Comparison of ENCODE assay signal across 8 cellular contexts in the genomic region with DNA sequence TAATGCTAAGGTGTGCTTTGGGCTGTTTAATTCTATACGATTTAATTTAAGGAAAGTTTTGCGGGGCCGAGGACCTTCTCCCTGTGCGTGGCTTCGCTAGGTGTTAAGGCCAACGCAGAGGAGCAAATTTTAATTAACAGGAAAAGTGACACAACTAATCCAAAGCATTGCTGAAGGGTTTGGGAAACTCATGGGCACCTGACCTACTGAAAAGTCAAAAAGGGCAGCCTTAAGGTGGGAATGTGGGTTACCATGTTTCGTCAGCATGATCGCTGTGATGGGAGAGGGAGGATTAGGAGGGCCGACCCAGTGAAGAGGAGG. TPM values are rescaled to one million over a fixed set of nuclear protein-coding genes. Genes with fewer than 3 reads are reported as not detected.
DNase-seq lines count a peak whose midpoint lies in the region; ATAC-seq, FAIRE-seq and TF ChIP-seq lines count a peak whose summit lies in the region.

No MANE protein-coding gene starts in this region.

- H3K4me3 ChIP-seq in PC-3 (ENCODE audit: low read length) (peak overlapping the region; percentile 79), endothelial cell of umbilical vein (replicated peaks in 1 of 3; ENCODE audit: insufficient read depth in 1 of 3, low read depth in 1 of 3, low read length in 3 of 3) (peak overlapping the region; percentile 49 to 92 (median 78))

- TF ChIP-seq CTCF in Calu3 (IDR thresholded peaks at IDR 0.05; ENCODE audit: unreplicated experiment) = no peak
- TF ChIP-seq CTCF in PC-3 (conservative IDR thresholded peaks at IDR 0.05; ENCODE audit: low read depth, low read length) = no peak
- no peak for TF ChIP-seq CTCF in endothelial cell of umbilical vein (IDR thresholded peaks at IDR 0.05; ENCODE audit: extremely low read depth in 1 of 2, insufficient read depth in 1 of 2, low read depth in 1 of 2, low read length in 2 of 2)
- no peak for TF ChIP-seq CTCF in osteocyte (IDR thresholded peaks at IDR 0.05)
- no peak for TF ChIP-seq CTCF in GM10266 (IDR thresholded peaks at IDR 0.05; ENCODE audit: control insufficient read depth, insufficient read depth, low read depth, missing control alignments)

- no peaks in the 10 kb centered on the region for H3K9me3 ChIP-seq in PC-3 (ENCODE audit: low read length)
- H3K9me3 ChIP-seq in endothelial cell of umbilical vein (replicated peaks; ENCODE audit: control insufficient read depth, insufficient read depth, low read length) = no peaks in the 10 kb centered on the region

- H3K36me3 Mint-ChIP-seq in Calu3 (ENCODE audit: insufficient read depth, unreplicated experiment) (peaks cover 54% of the 10 kb centered on the region), osteocyte (ENCODE audit: unreplicated experiment) (peaks cover 18% of the 10 kb centered on the region)

- no peak for FAIRE-seq in endothelial cell of umbilical vein (lab: Jason Lieb, UNC)

- no peaks in the 10 kb centered on the region for H3K9me2 ChIP-seq in PC-3 (replicated peaks; ENCODE audit: low read length)

- H3K9me3 Mint-ChIP-seq in Calu3 (ENCODE audit: low read depth, unreplicated experiment) = no peaks in the 10 kb centered on the region
- H3K9me3 Mint-ChIP-seq in osteocyte (ENCODE audit: unreplicated experiment) = no peaks in the 10 kb centered on the region

- H2AFZ ChIP-seq in PC-3 (ENCODE audit: low read length) (peak overlapping the region; percentile 83), endothelial cell of umbilical vein (ENCODE audit: low read depth, low read length) (peak overlapping the region; percentile 75)

- H3K4me3 Mint-ChIP-seq in Calu3 (ENCODE audit: low read depth, unreplicated experiment) (peak overlapping the region; percentile 77), osteocyte (ENCODE audit: unreplicated experiment) (peak overlapping the region; percentile 93)

- no peak for TF ChIP-seq POLR2A in endothelial cell of umbilical vein (IDR thresholded peaks at IDR 0.05; ENCODE audit: low read depth, low read length)

- dilution Hi-C loops in endothelial cell of umbilical vein (cut with MboI; ENCODE audit: extremely low pct_ligation_motif_present, low sequenced_read_pairs) = no loop called here

- H3K9ac ChIP-seq in PC-3 (ENCODE audit: low read length) (peak overlapping the region; percentile 79), endothelial cell of umbilical vein (replicated peaks; ENCODE audit: extremely low read depth, insufficient read depth, low read length) (peak overlapping the region; percentile 61)

- no peaks in the 10 kb centered on the region for H3K9me1 ChIP-seq in endothelial cell of umbilical vein (replicated peaks; ENCODE audit: control insufficient read depth, extremely low read depth, insufficient read depth, low read length)

- intact Hi-C loops in Calu3 (cut with micrococcal nuclease; ENCODE audit: unreplicated experiment) = no loop called here
- intact Hi-C loops in PC-3 (cut with micrococcal nuclease) = no loop called here
- intact Hi-C loops in endothelial cell of umbilical vein (cut with micrococcal nuclease) = no loop called here

- H3K27ac Mint-ChIP-seq in Calu3 (ENCODE audit: unreplicated experiment) (peak overlapping the region; percentile 76), osteocyte (ENCODE audit: unreplicated experiment) (peak overlapping the region; percentile 90)

- POLR2A ChIA-PET in PC-3 (lab: Charles Lee; ENCODE audit: unreplicated experiment) = no interaction called here
- POLR2A ChIA-PET in endothelial cell of umbilical vein (lab: Charles Lee) = no interaction called here

- H3K36me3 ChIP-seq in PC-3 (ENCODE audit: low read depth, low read length) (peaks cover 16% of the 10 kb centered on the region), endothelial cell of umbilical vein (ENCODE audit: control insufficient read depth in 2 of 2, extremely low read depth in 1 of 2, insufficient read depth in 2 of 2, low read length in 2 of 2) (peaks cover 10 to 29% of the 10 kb centered on the region in 2 experiments)

- H3K4me2 ChIP-seq in PC-3 (ENCODE audit: low read length) = peak overlapping the region; percentile 93
- H3K4me2 ChIP-seq in endothelial cell of umbilical vein (ENCODE audit: insufficient read depth, low read length) = peak overlapping the region; percentile 67

- H3K4me1 ChIP-seq in PC-3 (ENCODE audit: insufficient read depth, low read length) = peaks cover 13% of the 10 kb centered on the region
- H3K4me1 ChIP-seq in endothelial cell of umbilical vein (ENCODE audit: control insufficient read depth, extremely low read depth, insufficient read depth, low read length) = peaks cover 17% of the 10 kb centered on the region

- H3K27me3 ChIP-seq in PC-3 (ENCODE audit: low read length) = no peaks in the 10 kb centered on the region
- H3K27me3 ChIP-seq in endothelial cell of umbilical vein (ENCODE audit: control insufficient read depth in 2 of 2, insufficient read depth in 2 of 2, low read length in 2 of 2) = no peaks in the 10 kb centered on the region

- H3K4me1 Mint-ChIP-seq in Calu3 (ENCODE audit: low read depth, unreplicated experiment) (peaks cover 41% of the 10 kb centered on the region), osteocyte (ENCODE audit: unreplicated experiment) (peaks cover 27% of the 10 kb centered on the region)

- H3K27me3 Mint-ChIP-seq in Calu3 (ENCODE audit: unreplicated experiment) = no peaks in the 10 kb centered on the region
- H3K27me3 Mint-ChIP-seq in osteocyte (ENCODE audit: unreplicated experiment) = no peaks in the 10 kb centered on the region

- no peaks in the 10 kb centered on the region for H3K79me2 ChIP-seq in PC-3 (ENCODE audit: low read length)
- peaks cover 2% of the 10 kb centered on the region for H3K79me2 ChIP-seq in endothelial cell of umbilical vein (ENCODE audit: control insufficient read depth, insufficient read depth, low read length)

- ATAC-seq in PC-3 (no peak), GM18873 (IDR thresholded peaks at IDR 0.05; ENCODE audit: low FRiP score, unreplicated experiment) (no peak)

- BruUV-seq in Calu3 (replicated peaks; lab: Mats Ljungman, UMichigan) (no TSS peak), PC-3 (replicated peaks; lab: Mats Ljungman, UMichigan) (TSS peak; percentile 88), endothelial cell of umbilical vein (replicated peaks; lab: Mats Ljungman, UMichigan) (no TSS peak)

- DNase-seq in Calu3 = no peak
- no peak for DNase-seq in PC-3
- DNase-seq in endothelial cell of umbilical vein (ENCODE audit: low read depth, low spot score) = no peak
- no peak for DNase-seq in osteocyte (ENCODE audit: extremely low spot score, unreplicated experiment)
- DNase-seq in GM10266 (ENCODE audit: extremely low spot score) = no peak
- no peak for DNase-seq in stimulated activated CD4-positive, alpha-beta T cell treated with anti-CD3 and anti-CD28 coated beads, Interleukin-12 subunit alpha, Interleukin-12 subunit beta, amount 100 ng/mL, for 4 hours
- no peak for DNase-seq in NCI-H2227 treated with DMSO at 0.1 percent for 48 hours (lab: John Stamatoyannopoulos, UW)

- no peaks in the 10 kb centered on the region for H4K20me1 ChIP-seq in PC-3 (ENCODE audit: low read length)
- H4K20me1 ChIP-seq in endothelial cell of umbilical vein (replicated peaks; ENCODE audit: control insufficient read depth, extremely low read depth, insufficient read depth, low read length) = no peaks in the 10 kb centered on the region

- H3K27ac ChIP-seq in PC-3 (ENCODE audit: low read length) (peak overlapping the region; percentile 22; the same call in 1 of the 2 replicates), endothelial cell of umbilical vein (ENCODE audit: insufficient read depth, low read depth, low read length) (no peak overlapping the region)

- CTCF ChIA-PET in Calu3 (lab: Charles Lee) = interaction anchor here (0.7 to 1.2 kb wide), 5 partner anchors 9 to 315 kb away, joined by 3 to 6 read pairs (median 4); a partner anchor contains a TSS
- CTCF ChIA-PET in PC-3 (lab: Charles Lee) = no interaction called here
- CTCF ChIA-PET in endothelial cell of umbilical vein (lab: Charles Lee) = interaction anchor here (1.2 kb wide), 1 partner anchor 11 kb away, joined by 8 read pairs; no protein-coding TSS in a partner anchor

- H3F3A ChIP-seq in PC-3 (ENCODE audit: low read length, unreplicated experiment) = no peaks in the 10 kb centered on the region

RNA-seq across cellular contexts. Expression of a gene that starts 0.4 kb away (rescaled TPM):
- 73.1 and 82.8 TPM in 2 replicates for total RNA-seq in Calu3 (2022)
- total RNA-seq in PC-3 (2014; rRNA removed) = 30.4 and 43.8 TPM in 2 replicates
- total RNA-seq in endothelial cell of umbilical vein = 43.9 and 46.0 TPM in 2 replicates
- polyA plus RNA-seq in endothelial cell of umbilical vein = 36.5 and 38.7 TPM in 2 replicates
- 13.9 and 16.1 TPM in 2 replicates for polyA plus RNA-seq in endothelial cell of umbilical vein (2011; cell fraction: cytosol; rRNA removed)
- 209 and 248 TPM in 2 replicates for polyA plus RNA-seq in endothelial cell of umbilical vein (2011; cell fraction: nucleus; rRNA removed)
- polyA plus RNA-seq in endothelial cell of umbilical vein (2012) = 15.4 and 24.4 TPM in 2 replicates
- polyA minus RNA-seq in endothelial cell of umbilical vein = 48.9 and 51.7 TPM in 2 replicates
- 10.0 TPM for polyA minus RNA-seq in endothelial cell of umbilical vein (2011; cell fraction: cytosol; rRNA and poly(A)+ RNA removed)
- 59.2 and 76.5 TPM in 2 replicates for polyA minus RNA-seq in endothelial cell of umbilical vein (2011; cell fraction: nucleus; rRNA and poly(A)+ RNA removed)
- 39.5 and 41.9 TPM in 2 replicates for total RNA-seq in osteocyte

RNA-seq across cellular contexts. Expression of a gene that starts 10.5 kb away (rescaled TPM):
- 43.4 and 48.0 TPM in 2 replicates for total RNA-seq in Calu3 (2022)
- 35.0 and 44.3 TPM in 2 replicates for total RNA-seq in PC-3 (2014; rRNA removed)
- 34.4 and 36.2 TPM in 2 replicates for total RNA-seq in endothelial cell of umbilical vein
- 55.8 and 61.5 TPM in 2 replicates for polyA plus RNA-seq in endothelial cell of umbilical vein
- polyA plus RNA-seq in endothelial cell of umbilical vein (2011; cell fraction: cytosol; rRNA removed) = 37.8 and 42.6 TPM in 2 replicates
- polyA plus RNA-seq in endothelial cell of umbilical vein (2011; cell fraction: nucleus; rRNA removed) = 47.5 and 47.9 TPM in 2 replicates
- polyA plus RNA-seq in endothelial cell of umbilical vein (2012) = 21.5 and 25.2 TPM in 2 replicates
- 37.6 and 53.2 TPM in 2 replicates for polyA minus RNA-seq in endothelial cell of umbilical vein
- polyA minus RNA-seq in endothelial cell of umbilical vein (2011; cell fraction: cytosol; rRNA and poly(A)+ RNA removed) = 26.0 TPM
- 15.8 and 19.1 TPM in 2 replicates for polyA minus RNA-seq in endothelial cell of umbilical vein (2011; cell fraction: nucleus; rRNA and poly(A)+ RNA removed)
- 29.8 and 32.5 TPM in 2 replicates for total RNA-seq in osteocyte

RNA-seq across cellular contexts. Expression of a gene that starts 47.7 kb away (rescaled TPM):
- total RNA-seq in Calu3 (2022) = 82.6 and 86.8 TPM in 2 replicates
- total RNA-seq in PC-3 (2014; rRNA removed) = 128 and 176 TPM in 2 replicates
- 34.3 and 37.7 TPM in 2 replicates for total RNA-seq in endothelial cell of umbilical vein
- polyA plus RNA-seq in endothelial cell of umbilical vein = 120 and 131 TPM in 2 replicates
- polyA plus RNA-seq in endothelial cell of umbilical vein (2011; cell fraction: cytosol; rRNA removed) = 65.8 and 81.7 TPM in 2 replicates
- 22.2 and 25.2 TPM in 2 replicates for polyA plus RNA-seq in endothelial cell of umbilical vein (2011; cell fraction: nucleus; rRNA removed)
- polyA plus RNA-seq in endothelial cell of umbilical vein (2012) = 30.6 and 50.9 TPM in 2 replicates
- polyA minus RNA-seq in endothelial cell of umbilical vein = 17.8 and 20.9 TPM in 2 replicates
- 58.5 TPM for polyA minus RNA-seq in endothelial cell of umbilical vein (2011; cell fraction: cytosol; rRNA and poly(A)+ RNA removed)
- 5.5 and 6.8 TPM in 2 replicates for polyA minus RNA-seq in endothelial cell of umbilical vein (2011; cell fraction: nucleus; rRNA and poly(A)+ RNA removed)
- 27.2 and 35.6 TPM in 2 replicates for total RNA-seq in osteocyte
